In genomic region chrX:113202601-113203000, GRCh38 we compare ENCODE assay signal across 18 cellular contexts.
DNase-seq lines count a peak whose midpoint lies in the region; ATAC-seq lines count a peak whose summit lies in the region.
"Had no signal": no experiment of that assay in that cellular context is flagged by ENCODE, and none has a peak within 500 bp of the region (broad histone marks: within the 10 kb centered on the region; RNA-seq: fewer than 3 reads in every experiment).

No MANE protein-coding gene starts in this region.

- DNase-seq in activated gamma-delta T cell (lab: John Stamatoyannopoulos, UW) (peak; percentile 1), activated gamma-delta T cell treated with Interleukin-2 at 50 U/mL for 16 hours (no peak), islet precursor cell (peak; percentile 64), posterior vena cava (ENCODE audit: low spot score) (peak; percentile 36), DMS153 (lab: John Stamatoyannopoulos, UW) (no peak)
- no peak for DNase-seq in stimulated activated effector memory CD8-positive, alpha-beta T cell treated with anti-CD3 and anti-CD28 coated beads, Interleukin-12 subunit alpha, Interleukin-12 subunit beta, amount 100 ng/mL, for 72 hours (ENCODE audit: low spot score in 2 of 2)
- DNase-seq: AML-193; Caco-2; Calu3; CD4-positive, alpha-beta T cell; CD8-positive, alpha-beta T cell; DMS53; DMS79; DND-41; EL; GF-D8 had no signal

- no peaks in the 10 kb centered on the region for H3K36me3 Mint-ChIP-seq in stimulated activated effector memory CD8-positive, alpha-beta T cell treated with anti-CD3 and anti-CD28 coated beads, Interleukin-12 subunit alpha, Interleukin-12 subunit beta, amount 100 ng/mL, for 72 hours
- H3K36me3 Mint-ChIP-seq: CD8-positive, alpha-beta T cell had no signal

- no peak overlapping the region for H3K27ac Mint-ChIP-seq in stimulated activated effector memory CD8-positive, alpha-beta T cell treated with anti-CD3 and anti-CD28 coated beads, Interleukin-12 subunit alpha, Interleukin-12 subunit beta, amount 100 ng/mL, for 72 hours
- H3K27ac Mint-ChIP-seq: B cell; CD4-positive, alpha-beta T cell; CD8-positive, alpha-beta T cell had no signal

- no peak for ATAC-seq in stimulated activated effector memory CD8-positive, alpha-beta T cell treated with anti-CD3 and anti-CD28 coated beads, Interleukin-12 subunit alpha, Interleukin-12 subunit beta, amount 100 ng/mL, for 72 hours
- ATAC-seq: A549; CD8-positive, alpha-beta T cell had no signal

- no peak overlapping the region for H3K4me3 Mint-ChIP-seq in stimulated activated effector memory CD8-positive, alpha-beta T cell treated with anti-CD3 and anti-CD28 coated beads, Interleukin-12 subunit alpha, Interleukin-12 subunit beta, amount 100 ng/mL, for 72 hours
- H3K4me3 Mint-ChIP-seq: B cell; CD4-positive, alpha-beta T cell; CD8-positive, alpha-beta T cell had no signal

- no peaks in the 10 kb centered on the region for H3K4me1 Mint-ChIP-seq in stimulated activated effector memory CD8-positive, alpha-beta T cell treated with anti-CD3 and anti-CD28 coated beads, Interleukin-12 subunit alpha, Interleukin-12 subunit beta, amount 100 ng/mL, for 72 hours
- H3K4me1 Mint-ChIP-seq: B cell had no signal

- peaks cover 6% of the 10 kb centered on the region for H3K9me3 Mint-ChIP-seq in stimulated activated effector memory CD8-positive, alpha-beta T cell treated with anti-CD3 and anti-CD28 coated beads, Interleukin-12 subunit alpha, Interleukin-12 subunit beta, amount 100 ng/mL, for 72 hours

- intact Hi-C loops in posterior vena cava (cut with DNase I), result no loop called here

Comparison
In these comparisons a context has a peak if more than half of its experiments do, and no peak if none do; other contexts are left out.
1. DNase-seq: peak in activated gamma-delta T cell (single experiment), islet precursor cell (single experiment) and posterior vena cava (single experiment); none in activated gamma-delta T cell treated with Interleukin-2 at 50 U/mL for 16 hours (single experiment), stimulated activated effector memory CD8-positive, alpha-beta T cell treated with anti-CD3 and anti-CD28 coated beads, Interleukin-12 subunit alpha, Interleukin-12 subunit beta, amount 100 ng/mL, for 72 hours (0 of 2) and DMS153 (single experiment).